In genomic region chr9:99822596-99823391, GRCh38 we compare ENCODE assay signal across 8 cellular contexts.
DNase-seq lines count a peak whose midpoint lies in the region; TF ChIP-seq lines count a peak whose summit lies in the region.

No MANE protein-coding gene starts in this region.

- H4K20me1 ChIP-seq in OCI-LY3 (ENCODE audit: insufficient read depth, low read length): no peaks in the 10 kb centered on the region

- peaks cover 14% of the 10 kb centered on the region for H3K27me3 ChIP-seq in OCI-LY3 (ENCODE audit: low read depth, low read length)

- peak overlapping the region; percentile 100 for H3K4me2 ChIP-seq in OCI-LY3 (ENCODE audit: low read length)

- peak overlapping the region; percentile 34; the same call in 1 of the 2 replicates for H2AFZ ChIP-seq in OCI-LY3 (ENCODE audit: low read depth, low read length)

- H3K4me3 ChIP-seq in AG04449 (ENCODE audit: low read depth, low read length) (peak overlapping the region; percentile 95), OCI-LY3 (ENCODE audit: low read length) (peak overlapping the region; percentile 81)

- no peaks in the 10 kb centered on the region for H3K36me3 ChIP-seq in OCI-LY3 (replicated peaks; ENCODE audit: low read depth, low read length)

- peak overlapping the region; percentile 94 for H3K9ac ChIP-seq in OCI-LY3 (ENCODE audit: low read length)

- DNase-seq in AG04449 (ENCODE audit: low read depth, low spot score): no peak
- DNase-seq in GM20000 (ENCODE audit: low spot score): peak; percentile 49
- peak; percentile 37 for DNase-seq in activated gamma-delta T cell (lab: John Stamatoyannopoulos, UW)
- DNase-seq in foreskin melanocyte: peak; percentile 46
- peak in 32 of 56 donors; percentile 17 to 72 (median 50) for DNase-seq in nucleus accumbens (lab: John Stamatoyannopoulos, UW)
- no peak for DNase-seq in GM19240 (ENCODE audit: insufficient read length, low spot score)
- no peak for DNase-seq in SKM-1 (lab: John Stamatoyannopoulos, UW; ENCODE audit: unreplicated experiment)

- H3K9me3 ChIP-seq in OCI-LY3 (ENCODE audit: insufficient read depth, low read length): no peaks in the 10 kb centered on the region

- H3K4me1 ChIP-seq in OCI-LY3 (ENCODE audit: low read length): peaks cover 15% of the 10 kb centered on the region

- H3K79me2 ChIP-seq in OCI-LY3 (ENCODE audit: low read length): peaks cover 7% of the 10 kb centered on the region

- TF ChIP-seq CTCF in AG04449 (IDR thresholded peaks at IDR 0.05; ENCODE audit: insufficient read depth, low read length, missing control alignments) (no peak), GM20000 (IDR thresholded peaks at IDR 0.05; ENCODE audit: extremely low read depth, missing control alignments) (no peak), OCI-LY3 (IDR thresholded peaks at IDR 0.05; ENCODE audit: low read depth, low read length) (no peak)

- CTCF ChIA-PET in AG04449 (lab: Yijun Ruan, JAX): interaction anchor here (0.7 to 1.5 kb wide), 5 partner anchors 12 to 779 kb away, joined by 3 to 4 read pairs (median 3); partner anchors contain the start of gene STX17

- POLR2A ChIA-PET in AG04449 (lab: Yijun Ruan, JAX): interaction anchor here (1.5 kb wide), 1 partner anchor 601 kb away, joined by 5 read pairs; the partner anchor contains the start of genes ALG2 and SEC61B

- H3K27ac ChIP-seq in OCI-LY3 (ENCODE audit: low read length): peak overlapping the region; percentile 87; the same call in 1 of the 2 replicates

Comparison
In these comparisons a context has a peak if more than half of its experiments do, and no peak if none do; other contexts are left out.
1. DNase-seq: peak in GM20000 (single experiment), activated gamma-delta T cell (single experiment), foreskin melanocyte (single experiment) and nucleus accumbens (32 of 56); none in AG04449 (single experiment), GM19240 (single experiment) and SKM-1 (single experiment).